ENCODE assay signal across 8 cellular contexts in the genomic region with DNA sequence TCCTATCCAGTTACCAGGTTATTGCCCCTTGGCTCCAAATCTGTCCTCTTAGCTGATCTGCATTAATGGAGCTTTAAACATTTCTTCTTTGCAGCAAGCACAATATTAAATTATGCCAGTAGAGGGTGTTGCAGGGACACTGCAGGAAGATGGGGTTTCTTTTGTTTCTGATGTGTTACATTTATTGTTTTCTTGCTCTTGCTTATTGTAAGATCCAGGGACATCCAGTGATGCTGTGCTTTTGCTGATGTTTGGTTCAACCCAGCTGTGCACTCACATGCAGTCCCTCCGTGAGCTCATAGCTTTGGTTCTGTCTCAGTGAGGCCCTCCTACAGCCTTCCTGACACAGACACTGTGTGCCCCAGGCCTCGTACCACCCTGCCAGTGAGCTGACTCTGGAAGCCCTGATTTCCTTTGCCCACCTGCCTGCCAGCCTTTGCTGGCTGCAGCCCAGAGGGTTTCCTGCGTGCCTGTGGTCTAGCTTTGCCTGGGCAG.
DNase-seq lines count a peak whose midpoint lies in the region; ATAC-seq and TF ChIP-seq lines count a peak whose summit lies in the region.

No MANE protein-coding gene starts in this region.

- H3K9me3 ChIP-seq in Panc1 (ENCODE audit: control insufficient read depth, insufficient read depth, low read depth, low read length) (no peaks in the 10 kb centered on the region), tibial nerve (no peaks in the 10 kb centered on the region)

- H3K4me1 ChIP-seq in Panc1 (ENCODE audit: control insufficient read depth, insufficient read depth, low read length) (no peaks in the 10 kb centered on the region), tibial nerve (peaks cover 0 to 8% (median 2%) of the 10 kb centered on the region in 4 donors)

- CTCF ChIA-PET in Panc1 (lab: Charles Lee), result interaction anchor here (0.5 to 2.1 kb wide), 14 partner anchors 19 to 756 kb away, joined by 3 to 7 read pairs (median 3); no protein-coding TSS in a partner anchor

- in situ Hi-C loops in Panc1 (cut with HindIII; ENCODE audit: low pct_unique_long_range_greater_than_20kb, low sequenced_read_pairs), result no loop called here

- WGBS in tibial nerve, 2 donors, result 32 to 57% methylated on average over 2 to 3 of the region's 3 CpGs

- peak; percentile 81 for ATAC-seq in Panc1

- no peak overlapping the region for H3K4me3 ChIP-seq in Panc1 (ENCODE audit: low read depth in 2 of 2, low read length in 2 of 2)
- H3K4me3 ChIP-seq in coronary artery, result no peak overlapping the region
- no peak overlapping the region for H3K4me3 ChIP-seq in tibial nerve

- BruUV-seq in Panc1 (replicated peaks; lab: Mats Ljungman, UMichigan), result no TSS peak

- H3K36me3 ChIP-seq in Panc1 (ENCODE audit: control insufficient read depth, insufficient read depth, low read length) (no peaks in the 10 kb centered on the region), tibial nerve (no peaks in the 10 kb centered on the region)

- intact Hi-C loops in Panc1 (cut with micrococcal nuclease; ENCODE audit: unreplicated experiment), result loop anchor here (1.0 to 5.0 kb wide), 2 partner anchors 464 to 480 kb away; no protein-coding TSS in a partner anchor

- no peak for TF ChIP-seq EP300 in tibial nerve (IDR thresholded peaks at IDR 0.05)

- H3K27ac ChIP-seq in Panc1 (ENCODE audit: low read length) (no peak overlapping the region), coronary artery (no peak overlapping the region), tibial nerve (no peak overlapping the region)

- DNase-seq in SIG-M5 treated with dmso at 0.1 percent for 504 hours (lab: John Stamatoyannopoulos, UW; ENCODE audit: unreplicated experiment), result peak; percentile 62
- no peak for DNase-seq in SIG-M5 (lab: John Stamatoyannopoulos, UW)
- DNase-seq in KG1 (lab: John Stamatoyannopoulos, UW), result peak; percentile 22
- DNase-seq in Panc1 (ENCODE audit: low read depth, low spot score), result peak; percentile 35
- DNase-seq in coronary artery (ENCODE audit: low spot score), result no peak
- DNase-seq in left kidney (ENCODE audit: low read depth, low spot score), result peak; percentile 67
- DNase-seq in tibial nerve (ENCODE audit: low spot score in 2 of 2), result peak in 1 of 2 donors; percentile 25
- no peak for DNase-seq in activated CD8-positive, alpha-beta memory T cell treated with anti-CD3 and anti-CD28 coated beads, Interleukin-2, amount 50 U/mL, for 4 hours

- POLR2A ChIA-PET in Panc1 (lab: Charles Lee), result interaction anchor here (0.7 kb wide), 1 partner anchor 415 kb away, joined by 3 read pairs; no protein-coding TSS in a partner anchor

- peak; percentile 84 for TF ChIP-seq CTCF in Panc1 (IDR thresholded peaks at IDR 0.05)
- peak; percentile 30 for TF ChIP-seq CTCF in coronary artery (IDR thresholded peaks at IDR 0.05)
- peak; percentile 51 to 74 (median 58) for TF ChIP-seq CTCF in tibial nerve (IDR thresholded peaks at IDR 0.05)

- H3K27me3 ChIP-seq in Panc1 (ENCODE audit: control insufficient read depth, insufficient read depth, low read length) (no peaks in the 10 kb centered on the region), tibial nerve (no peaks in the 10 kb centered on the region)

- TF ChIP-seq POLR2A in tibial nerve (IDR thresholded peaks at IDR 0.05), result no peak

Comparison
In these comparisons a context has a peak if more than half of its experiments do, and no peak if none do; other contexts are left out.
1. DNase-seq: peak in SIG-M5 treated with dmso at 0.1 percent for 504 hours (single experiment), KG1 (single experiment), Panc1 (single experiment) and left kidney (single experiment); none in SIG-M5 (single experiment), coronary artery (single experiment) and activated CD8-positive, alpha-beta memory T cell treated with anti-CD3 and anti-CD28 coated beads, Interleukin-2, amount 50 U/mL, for 4 hours (single experiment).
2. CTCF ChIP-seq: peak in every context shown above with its lines; median percentile 84 in Panc1; 58 in tibial nerve; 30 in coronary artery.